In the genomic region with DNA sequence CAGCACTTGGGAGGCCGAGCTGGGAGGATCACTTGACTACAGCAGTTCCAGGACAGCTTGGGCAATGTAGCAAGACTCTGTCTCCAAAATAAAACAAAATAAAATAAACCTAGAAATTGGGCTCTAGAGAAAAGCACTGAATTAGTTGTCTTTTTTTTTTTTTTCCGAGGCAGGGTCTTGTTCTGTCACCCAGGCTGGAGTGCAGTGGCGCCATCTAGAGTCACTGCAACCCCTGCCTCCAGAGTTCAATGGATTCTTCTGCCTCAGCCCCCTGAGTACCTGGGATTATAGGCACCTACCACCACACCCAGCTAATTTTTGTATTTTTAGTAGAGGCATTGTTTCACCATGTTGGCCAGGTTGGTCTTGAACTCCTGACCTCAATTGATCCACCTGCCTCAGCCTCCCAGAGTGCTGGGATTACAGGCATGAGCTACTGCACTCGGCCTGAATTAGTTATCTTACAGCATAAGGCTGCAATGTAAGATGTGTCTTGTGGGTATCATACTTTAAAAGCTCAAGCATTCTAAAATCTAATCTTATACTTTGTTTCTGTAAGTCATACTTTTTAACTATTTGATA, we compare ENCODE assay signal across 9 cellular contexts. TPM values are rescaled to one million over a fixed set of nuclear protein-coding genes. Genes with fewer than 3 reads are reported as not detected.
DNase-seq lines count a peak whose midpoint lies in the region; ATAC-seq and TF ChIP-seq lines count a peak whose summit lies in the region.
"Had no signal": no experiment of that assay in that cellular context is flagged by ENCODE, and none has a peak within 500 bp of the region (broad histone marks: within the 10 kb centered on the region; RNA-seq: fewer than 3 reads in every experiment).

No MANE protein-coding gene starts in this region.

- H3K79me2 ChIP-seq in OCI-LY7 (ENCODE audit: insufficient read depth, low read depth, low read length) = no peaks in the 10 kb centered on the region

- H3K4me3 ChIP-seq in GM12864 (ENCODE audit: low read depth, low read length) = no peak overlapping the region
- no peak overlapping the region for H3K4me3 ChIP-seq in OCI-LY7 (ENCODE audit: low read depth, low read length, poor library complexity, severe bottlenecking)
- H3K4me3 ChIP-seq in transverse colon = no peak overlapping the region
- H3K4me3 ChIP-seq: skin epidermis had no signal

- 51 to 67% methylated on average over 3 to 4 of the region's 4 CpGs for WGBS in transverse colon (ENCODE audit: low coverage in 1 of 2), 2 donors

- H3K27ac Mint-ChIP-seq in activated naive CD8-positive, alpha-beta T cell treated with anti-CD3 and anti-CD28 coated beads, Interleukin-2, amount 10 ng/mL, durations not matched to agents 7 days and 5 days = no peak overlapping the region

- peaks cover 8% of the 10 kb centered on the region for H3K27me3 ChIP-seq in transverse colon

- no peak overlapping the region for H3K27ac ChIP-seq in OCI-LY7 (ENCODE audit: low read depth, low read length, poor library complexity, severe bottlenecking)
- H3K27ac ChIP-seq in transverse colon = no peak overlapping the region
- H3K27ac ChIP-seq: skin epidermis had no signal

- POLR2A ChIA-PET in OCI-LY7 (lab: Charles Lee) = interaction anchor here (0.6 kb wide), 1 partner anchor 130 kb away, joined by 3 read pairs; no protein-coding TSS in a partner anchor
- POLR2A ChIA-PET in activated naive CD8-positive, alpha-beta T cell treated with anti-CD3 and anti-CD28 coated beads, Interleukin-2, amount 10 ng/mL, durations not matched to agents 7 days and 5 days (lab: Charles Lee) = interaction anchor here (1.3 kb wide), 1 partner anchor 19 kb away, joined by 4 read pairs; no protein-coding TSS in a partner anchor

- no peak for TF ChIP-seq EP300 in transverse colon (IDR thresholded peaks at IDR 0.05; ENCODE audit: low read depth)

- H3K4me2 ChIP-seq in OCI-LY7 (ENCODE audit: low read length) = no peak overlapping the region

- no peaks in the 10 kb centered on the region for H4K20me1 ChIP-seq in OCI-LY7 (ENCODE audit: insufficient read depth, low read length)

- no peak for DNase-seq in GM12864 (ENCODE audit: low read depth)
- DNase-seq in OCI-LY7 (ENCODE audit: low spot score) = peak; percentile 65
- peak; percentile 62 for DNase-seq in activated naive CD8-positive, alpha-beta T cell treated with anti-CD3 and anti-CD28 coated beads, Interleukin-2, amount 10 ng/mL, durations not matched to agents 7 days and 5 days
- DNase-seq in kidney tubule cell (ENCODE audit: low spot score) = peak; percentile 27
- DNase-seq in transverse colon = peak; percentile 38
- no peak for DNase-seq in NCI-H2081 (lab: John Stamatoyannopoulos, UW)
- no peak for DNase-seq in KG1 (lab: John Stamatoyannopoulos, UW)
- no peak for DNase-seq in NCI-H2081 treated with DMSO at 0.1 percent for 48 hours (lab: John Stamatoyannopoulos, UW)

- H3K36me3 Mint-ChIP-seq in activated naive CD8-positive, alpha-beta T cell treated with anti-CD3 and anti-CD28 coated beads, Interleukin-2, amount 10 ng/mL, durations not matched to agents 7 days and 5 days = no peaks in the 10 kb centered on the region

- no peaks in the 10 kb centered on the region for H3K4me1 ChIP-seq in OCI-LY7 (ENCODE audit: insufficient read depth, low read length, poor library complexity, severe bottlenecking)
- no peaks in the 10 kb centered on the region for H3K4me1 ChIP-seq in transverse colon

- peaks cover 9% of the 10 kb centered on the region for H3K27me3 Mint-ChIP-seq in activated naive CD8-positive, alpha-beta T cell treated with anti-CD3 and anti-CD28 coated beads, Interleukin-2, amount 10 ng/mL, durations not matched to agents 7 days and 5 days

- no peak for TF ChIP-seq POLR2A in transverse colon (IDR thresholded peaks at IDR 0.05)

- H3K36me3 ChIP-seq in OCI-LY7 (ENCODE audit: insufficient read depth, low read length) = no peaks in the 10 kb centered on the region
- H3K36me3 ChIP-seq in transverse colon = no peaks in the 10 kb centered on the region

- H3K9me3 Mint-ChIP-seq in activated naive CD8-positive, alpha-beta T cell treated with anti-CD3 and anti-CD28 coated beads, Interleukin-2, amount 10 ng/mL, durations not matched to agents 7 days and 5 days = no peaks in the 10 kb centered on the region

- H3K4me1 Mint-ChIP-seq in activated naive CD8-positive, alpha-beta T cell treated with anti-CD3 and anti-CD28 coated beads, Interleukin-2, amount 10 ng/mL, durations not matched to agents 7 days and 5 days = peaks cover 9% of the 10 kb centered on the region

- peak; percentile 75 for TF ChIP-seq CTCF in GM12864 (IDR thresholded peaks at IDR 0.05; ENCODE audit: low read depth, low read length, missing control alignments)
- peak; percentile 93 for TF ChIP-seq CTCF in OCI-LY7 (conservative IDR thresholded peaks at IDR 0.05; ENCODE audit: low read length)
- TF ChIP-seq CTCF in transverse colon (IDR thresholded peaks at IDR 0.05) = peak; percentile 20 to 53 (median 40)

- BruUV-seq in OCI-LY7 (replicated peaks; lab: Mats Ljungman, UMichigan) = no TSS peak

- H3K9me3 ChIP-seq in OCI-LY7 (ENCODE audit: low read length) (no peaks in the 10 kb centered on the region), transverse colon (no peaks in the 10 kb centered on the region)

- CTCF ChIA-PET in OCI-LY7 (lab: Charles Lee; ENCODE audit: unreplicated experiment) = interaction anchor here (0.8 to 1.2 kb wide), 3 partner anchors 13 to 134 kb away, joined by 3 to 5 read pairs (median 4); a partner anchor contains a TSS

- H3K9me2 ChIP-seq in OCI-LY7 (ENCODE audit: insufficient read depth, low read length) = no peaks in the 10 kb centered on the region

- intact Hi-C loops in OCI-LY7 (cut with micrococcal nuclease; ENCODE audit: unreplicated experiment) (loop anchor here (2.0 to 10.0 kb wide), 3 partner anchors 135 to 787 kb away; a partner anchor contains a TSS), transverse colon (cut with DNase I; ENCODE audit: low total_unique reads) (no loop called here)

- ATAC-seq in activated naive CD8-positive, alpha-beta T cell treated with anti-CD3 and anti-CD28 coated beads, Interleukin-2, amount 10 ng/mL, durations not matched to agents 7 days and 5 days (ENCODE audit: low read depth) = no peak

- no peak overlapping the region for H3K4me3 Mint-ChIP-seq in activated naive CD8-positive, alpha-beta T cell treated with anti-CD3 and anti-CD28 coated beads, Interleukin-2, amount 10 ng/mL, durations not matched to agents 7 days and 5 days

- in situ Hi-C loops in transverse colon (cut with MboI; ENCODE audit: low pct_ligation_motif_present in 1 of 4, low pct_unique_long_range_greater_than_20kb in 1 of 4, low sequenced_read_pairs in 3 of 4) = loop anchor here in 1 of 4 donors (25.0 kb wide), 1 partner anchor 135 kb away; a partner anchor contains a TSS

- H2AFZ ChIP-seq in OCI-LY7 (ENCODE audit: low read length) = peak overlapping the region; percentile 49

RNA-seq across cellular contexts. Expression of a gene that starts 12.8 kb away (rescaled TPM):
- total RNA-seq in OCI-LY7 (2014; rRNA removed; shearing (Covaris generic)) = 1.1 and 2.5 TPM in 2 replicates
- 1.7 and 2.7 TPM in 2 replicates for total RNA-seq in OCI-LY7 (2022)
- under 1 TPM; 0.78 to 0.88 TPM for total RNA-seq in activated naive CD8-positive, alpha-beta T cell treated with anti-CD3 and anti-CD28 coated beads, Interleukin-2, amount 10 ng/mL, durations not matched to agents 7 days and 5 days
- not detected for total RNA-seq in transverse colon

RNA-seq across cellular contexts. Expression of a gene that starts 18.1 kb away (rescaled TPM):
- 45.3 and 81.3 TPM in 2 replicates for total RNA-seq in OCI-LY7 (2014; rRNA removed; shearing (Covaris generic))
- total RNA-seq in OCI-LY7 (2022) (50.2 and 53.2 TPM in 2 replicates), transverse colon (10 to 100 TPM in 3 of 4 donors, 1 to 10 TPM in 1; 10.0 to 61.3 (median 13.8) TPM)
- 10 to 100 TPM; 47.1 to 47.7 TPM for total RNA-seq in activated naive CD8-positive, alpha-beta T cell treated with anti-CD3 and anti-CD28 coated beads, Interleukin-2, amount 10 ng/mL, durations not matched to agents 7 days and 5 days

Comparison
In these comparisons a context has a peak if more than half of its experiments do, and no peak if none do; other contexts are left out.
1. DNase-seq: peak in OCI-LY7 (single experiment), activated naive CD8-positive, alpha-beta T cell treated with anti-CD3 and anti-CD28 coated beads, Interleukin-2, amount 10 ng/mL, durations not matched to agents 7 days and 5 days (single experiment), kidney tubule cell (single experiment) and transverse colon (single experiment); none in GM12864 (single experiment), NCI-H2081 (0 of 2), KG1 (single experiment) and NCI-H2081 treated with DMSO at 0.1 percent for 48 hours (single experiment).
2. CTCF ChIP-seq: peak in every context shown above with its lines; median percentile 93 in OCI-LY7; 75 in GM12864; 40 in transverse colon.